ENCODE assay signal across 26 cellular contexts in the genomic region with DNA sequence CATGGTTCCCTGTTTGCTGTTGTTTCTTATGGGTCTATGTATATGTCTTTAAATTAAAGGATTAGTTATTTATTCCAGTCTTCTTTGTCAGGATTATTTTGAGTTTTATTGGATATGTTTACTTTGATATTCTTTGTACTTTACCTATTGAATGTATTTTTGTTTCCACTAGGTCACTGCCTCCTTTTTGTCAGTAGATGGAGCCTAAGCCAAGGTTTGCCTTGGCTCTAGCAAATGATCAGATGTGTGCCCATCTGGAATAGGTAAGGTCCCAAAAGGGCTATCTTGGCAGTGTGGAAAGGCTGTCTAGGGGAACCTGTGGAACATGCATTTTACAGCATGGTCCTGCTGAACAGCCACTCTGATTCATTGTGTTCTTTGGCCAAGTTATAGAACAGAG.
DNase-seq lines count a peak whose midpoint lies in the region; ATAC-seq, FAIRE-seq and TF ChIP-seq lines count a peak whose summit lies in the region.
"Had no signal": no experiment of that assay in that cellular context is flagged by ENCODE, and none has a peak within 500 bp of the region (broad histone marks: within the 10 kb centered on the region; RNA-seq: fewer than 3 reads in every experiment).

No MANE protein-coding gene starts in this region.

- POLR2A ChIA-PET in GM12878 (lab: Charles Lee) = no interaction called here

- H3K9me3 ChIP-seq in GM12878 (replicated peaks; ENCODE audit: control insufficient read depth, insufficient read depth, low read length) (no peaks in the 10 kb centered on the region; the same call in 2 of the 3 replicates), small intestine (ENCODE audit: control insufficient read depth, low read depth) (no peaks in the 10 kb centered on the region), thyroid gland (no peaks in the 10 kb centered on the region)
- H3K9me3 ChIP-seq: ascending aorta, uterus had no signal

- peaks cover 6% of the 10 kb centered on the region for H3K9me3 Mint-ChIP-seq in natural killer cell treated with Interleukin-12 subunit alpha and Interleukin-12 subunit beta and Interleukin-15 and Interleukin-18, amount 100 ng/mL, for 72 hours

- H3K4me2 ChIP-seq in GM12878 (ENCODE audit: control insufficient read depth, insufficient read depth) = no peak overlapping the region

- RAD21 ChIA-PET in GM12878 (lab: Charles Lee; ENCODE audit: unreplicated experiment) = no interaction called here

- ATAC-seq in GM12878 = no peak
- no peak for ATAC-seq in natural killer cell treated with Interleukin-12 subunit alpha and Interleukin-12 subunit beta and Interleukin-15 and Interleukin-18, amount 100 ng/mL, for 72 hours
- ATAC-seq: left colon had no signal

- H3K9ac ChIP-seq in GM12878 (ENCODE audit: control insufficient read depth, insufficient read depth, low read length) = no peak overlapping the region

- no peak overlapping the region for H3K27ac Mint-ChIP-seq in natural killer cell treated with Interleukin-12 subunit alpha and Interleukin-12 subunit beta and Interleukin-15 and Interleukin-18, amount 100 ng/mL, for 72 hours
- H3K27ac Mint-ChIP-seq: activated B cell treated with CpG ODN at 0.5 μM for 24 hours; activated CD4-positive, alpha-beta memory T cell treated with anti-CD3 and anti-CD28 coated beads for 36 hours; activated naive CD4-positive, alpha-beta T cell treated with anti-CD3 and anti-CD28 coated beads for 36 hours had no signal

- no peak for TF ChIP-seq EP300 in GM12878 (IDR thresholded peaks at IDR 0.05; ENCODE audit: borderline replicate concordance in 1 of 2, control insufficient read depth in 1 of 2, low read depth in 2 of 2, low read length in 2 of 2)

- H3K36me3 ChIP-seq in GM12878 (ENCODE audit: control insufficient read depth in 2 of 2, insufficient read depth in 2 of 2, low read length in 1 of 2) (no peaks in the 10 kb centered on the region), small intestine (ENCODE audit: control insufficient read depth in 2 of 2, insufficient read depth in 2 of 2, low read length in 2 of 2) (no peaks in the 10 kb centered on the region), thyroid gland (no peaks in the 10 kb centered on the region)
- H3K36me3 ChIP-seq: ascending aorta, spleen, uterus had no signal

- no peak for TF ChIP-seq POLR2A in NB4 (IDR thresholded peaks at IDR 0.05; ENCODE audit: extremely low read depth, insufficient read length)
- no peak for TF ChIP-seq POLR2A in GM12878 (IDR thresholded peaks at IDR 0.05; ENCODE audit: low read depth, low read length)
- no peak for TF ChIP-seq POLR2A in thyroid gland (IDR thresholded peaks at IDR 0.05)

- no TSS peak for BruUV-seq in GM12878 (replicated peaks; lab: Mats Ljungman, UMichigan)

- in situ Hi-C loops in GM12878 (cut with MboI) = no loop called here

- H3K79me2 ChIP-seq in GM12878 (ENCODE audit: control insufficient read depth, insufficient read depth, low read length) = no peaks in the 10 kb centered on the region

- H3K4me3 ChIP-seq in NB4 (ENCODE audit: low read depth, low read length) (no peak overlapping the region), GM12878 (no peak overlapping the region), retinal pigment epithelial cell (ENCODE audit: low read length) (no peak overlapping the region), small intestine (ENCODE audit: low read depth in 1 of 2, low read length in 2 of 2) (no peak overlapping the region), thyroid gland (replicated peaks in 1 of 3) (no peak overlapping the region)
- H3K4me3 ChIP-seq: ascending aorta, spleen, uterus had no signal

- no peak overlapping the region for H2AFZ ChIP-seq in GM12878 (ENCODE audit: control insufficient read depth, low read depth, low read length)

- CTCF ChIA-PET in GM12878 (lab: Yijun Ruan, JAX) = interaction anchor here (1.9 kb wide), 1 partner anchor 69 kb away, joined by 11 read pairs; no protein-coding TSS in a partner anchor

- FAIRE-seq in GM12878 (lab: Jason Lieb, UNC) (no peak), small intestine (lab: Jason Lieb, UNC) (no peak)
- FAIRE-seq: GM18507, H54 had no signal

- no peaks in the 10 kb centered on the region for H3K36me3 Mint-ChIP-seq in natural killer cell treated with Interleukin-12 subunit alpha and Interleukin-12 subunit beta and Interleukin-15 and Interleukin-18, amount 100 ng/mL, for 72 hours
- H3K36me3 Mint-ChIP-seq: activated CD4-positive, alpha-beta memory T cell treated with anti-CD3 and anti-CD28 coated beads for 36 hours had no signal

- intact Hi-C loops in GM12878 (cut with micrococcal nuclease; ENCODE audit: unreplicated experiment) = loop anchor here (5.0 kb wide), 1 partner anchor 190 kb away; no protein-coding TSS in a partner anchor
- intact Hi-C loops in thyroid gland (cut with DNase I) = no loop called here

- H3K27ac ChIP-seq in GM12878 (ENCODE audit: control insufficient read depth, insufficient read depth) (no peak overlapping the region), small intestine (ENCODE audit: low read depth in 1 of 2, low read length in 1 of 2) (no peak overlapping the region), thyroid gland (no peak overlapping the region)
- H3K27ac ChIP-seq: ascending aorta, spleen, uterus had no signal

- H3K27me3 Mint-ChIP-seq in natural killer cell treated with Interleukin-12 subunit alpha and Interleukin-12 subunit beta and Interleukin-15 and Interleukin-18, amount 100 ng/mL, for 72 hours = no peaks in the 10 kb centered on the region
- H3K27me3 Mint-ChIP-seq: activated B cell treated with CpG ODN at 0.5 μM for 24 hours; activated CD4-positive, alpha-beta memory T cell treated with anti-CD3 and anti-CD28 coated beads for 36 hours had no signal

- H3K27me3 ChIP-seq in GM12878 (replicated peaks in 1 of 2; ENCODE audit: control insufficient read depth in 2 of 2, insufficient read depth in 2 of 2, low read length in 1 of 2) = no peaks in the 10 kb centered on the region
- H3K27me3 ChIP-seq in small intestine (ENCODE audit: control insufficient read depth in 2 of 2, insufficient read depth in 2 of 2, low read length in 2 of 2) = no peaks in the 10 kb centered on the region
- H3K27me3 ChIP-seq in thyroid gland = no peaks in the 10 kb centered on the region
- H3K27me3 ChIP-seq: ascending aorta, spleen, uterus had no signal

- DNase-seq in NCI-H748 (lab: John Stamatoyannopoulos, UW; ENCODE audit: unreplicated experiment) = peak; percentile 1
- DNase-seq in NCI-H748 treated with DMSO at 0.1 percent for 48 hours (lab: John Stamatoyannopoulos, UW) = no peak
- peak; percentile 20 for DNase-seq in NB4 (ENCODE audit: low read depth)
- DNase-seq in GM12878 (ENCODE audit: low read depth, low spot score) = no peak
- DNase-seq in retinal pigment epithelial cell (ENCODE audit: low read depth) = no peak
- no peak for DNase-seq in natural killer cell treated with Interleukin-12 subunit alpha and Interleukin-12 subunit beta and Interleukin-15 and Interleukin-18, amount 100 ng/mL, for 72 hours (ENCODE audit: low spot score)
- DNase-seq in small intestine = no peak
- DNase-seq in thyroid gland = no peak
- DNase-seq: ACHN; activated B cell treated with CpG ODN at 0.5 μM for 24 hours; activated CD4-positive, alpha-beta memory T cell treated with anti-CD3 and anti-CD28 coated beads for 36 hours; activated naive CD4-positive, alpha-beta T cell treated with anti-CD3 and anti-CD28 coated beads for 36 hours; activated T-cell treated with anti-CD3 and anti-CD28 coated beads for 4 hours; cerebellar nuclear complex; DMS79 treated with DMSO at 0.1 percent for 48 hours; IMR-90; left colon; MV-4-11; NCI-H187; spleen; stimulated activated CD8-positive, alpha-beta memory T cell treated with anti-CD3 and anti-CD28 coated beads, Interleukin-4, amount 100 ng/mL, for 48 hours; T-helper 2 cell; uterus had no signal

- peak; percentile 35; the same call in 1 of the 2 replicates for TF ChIP-seq RAD21 in GM12878 (IDR thresholded peaks at IDR 0.05; ENCODE audit: insufficient read depth, low read depth, low read length)

- H3K4me1 Mint-ChIP-seq in natural killer cell treated with Interleukin-12 subunit alpha and Interleukin-12 subunit beta and Interleukin-15 and Interleukin-18, amount 100 ng/mL, for 72 hours (ENCODE audit: low read depth in 2 of 2) = no peaks in the 10 kb centered on the region
- H3K4me1 Mint-ChIP-seq: activated B cell treated with CpG ODN at 0.5 μM for 24 hours had no signal

- no peaks in the 10 kb centered on the region for H4K20me1 ChIP-seq in GM12878 (ENCODE audit: control insufficient read depth, insufficient read depth)

- no peak overlapping the region for H3K4me3 Mint-ChIP-seq in natural killer cell treated with Interleukin-12 subunit alpha and Interleukin-12 subunit beta and Interleukin-15 and Interleukin-18, amount 100 ng/mL, for 72 hours
- H3K4me3 Mint-ChIP-seq: activated B cell treated with CpG ODN at 0.5 μM for 24 hours; activated CD4-positive, alpha-beta memory T cell treated with anti-CD3 and anti-CD28 coated beads for 36 hours; activated naive CD4-positive, alpha-beta T cell treated with anti-CD3 and anti-CD28 coated beads for 36 hours had no signal

- TF ChIP-seq CTCF in NB4 (IDR thresholded peaks at IDR 0.05; ENCODE audit: low read depth, low read length) = peak; percentile 26
- TF ChIP-seq CTCF in GM12878 (IDR thresholded peaks at IDR 0.05 in 2 of 3, conservative IDR thresholded peaks at IDR 0.05 in 1 of 3; ENCODE audit: control insufficient read depth in 2 of 3, extremely low read depth in 1 of 3, insufficient read depth in 1 of 3, low read depth in 3 of 3, low read length in 3 of 3) = peak; percentile 10 to 28 (median 26); a peak in 2 of 6 replicates
- TF ChIP-seq CTCF in retinal pigment epithelial cell (conservative IDR thresholded peaks at IDR 0.05; ENCODE audit: low read depth, low read length) = peak; percentile 8
- no peak for TF ChIP-seq CTCF in thyroid gland (IDR thresholded peaks at IDR 0.05)

- SMC1A ChIA-PET in GM12878 (lab: Charles Lee; ENCODE audit: uncharacterized antibody, unreplicated experiment) = no interaction called here

- H3K4me1 ChIP-seq in GM12878 (ENCODE audit: control insufficient read depth, insufficient read depth, low read length) = no peaks in the 10 kb centered on the region
- H3K4me1 ChIP-seq in small intestine (ENCODE audit: control insufficient read depth in 2 of 2, insufficient read depth in 1 of 2, low read depth in 1 of 2, low read length in 1 of 2) = no peaks in the 10 kb centered on the region
- no peaks in the 10 kb centered on the region for H3K4me1 ChIP-seq in thyroid gland
- H3K4me1 ChIP-seq: ascending aorta, spleen, uterus had no signal

TF ChIP-seq in GM12878, 131 proteins besides CTCF, POLR2A, EP300 and RAD21 (continues in another document):
- TF ChIP-seq, protein P1, sequence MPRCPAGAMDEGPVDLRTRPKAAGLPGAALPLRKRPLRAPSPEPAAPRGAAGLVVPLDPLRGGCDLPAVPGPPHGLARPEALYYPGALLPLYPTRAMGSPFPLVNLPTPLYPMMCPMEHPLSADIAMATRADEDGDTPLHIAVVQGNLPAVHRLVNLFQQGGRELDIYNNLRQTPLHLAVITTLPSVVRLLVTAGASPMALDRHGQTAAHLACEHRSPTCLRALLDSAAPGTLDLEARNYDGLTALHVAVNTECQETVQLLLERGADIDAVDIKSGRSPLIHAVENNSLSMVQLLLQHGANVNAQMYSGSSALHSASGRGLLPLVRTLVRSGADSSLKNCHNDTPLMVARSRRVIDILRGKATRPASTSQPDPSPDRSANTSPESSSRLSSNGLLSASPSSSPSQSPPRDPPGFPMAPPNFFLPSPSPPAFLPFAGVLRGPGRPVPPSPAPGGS (IDR thresholded peaks at IDR 0.05; ENCODE audit: borderline replicate concordance, insufficient read depth, low read depth, low read length, poor library complexity, severe bottlenecking) = no peak

Comparison
In these comparisons a context has a peak if more than half of its experiments do, and no peak if none do; other contexts are left out.
1. DNase-seq: peak in NCI-H748 (single experiment) and NB4 (single experiment); none in NCI-H748 treated with DMSO at 0.1 percent for 48 hours (single experiment), GM12878 (single experiment), retinal pigment epithelial cell (single experiment), natural killer cell treated with Interleukin-12 subunit alpha and Interleukin-12 subunit beta and Interleukin-15 and Interleukin-18, amount 100 ng/mL, for 72 hours (single experiment), small intestine (single experiment) and thyroid gland (0 of 2).
2. CTCF ChIP-seq: peak in NB4 (single experiment), GM12878 (3 of 3) and retinal pigment epithelial cell (single experiment); none in thyroid gland (0 of 6).